In the genomic region with DNA sequence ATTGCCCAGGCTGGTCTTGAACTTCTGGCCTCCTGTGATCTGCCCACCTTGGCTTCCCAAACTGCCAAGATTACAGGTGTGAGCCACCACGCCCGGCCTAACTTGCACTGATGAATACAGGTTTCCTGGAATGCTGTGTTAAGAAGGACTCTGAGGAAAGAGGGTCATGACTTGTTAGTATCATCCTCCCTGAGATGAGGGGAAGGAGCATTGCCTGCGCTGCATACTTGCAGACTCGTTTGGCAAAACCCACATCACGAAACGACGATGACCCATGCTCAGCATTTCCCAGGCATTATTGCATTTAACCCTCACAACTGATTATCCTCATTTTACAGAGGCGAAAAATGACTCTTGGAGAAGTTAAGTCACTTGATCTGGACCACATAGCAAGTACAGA, we compare ENCODE assay signal across 20 cellular contexts. TPM values are rescaled to one million over a fixed set of nuclear protein-coding genes. Genes with fewer than 3 reads are reported as not detected.
A peak's percentile ranks its signal among the peaks of the same experiment; 100 is the strongest.
DNase-seq lines count a peak whose midpoint lies in the region.
"Had no signal": no experiment of that assay in that cellular context is flagged by ENCODE, and none has a peak within 500 bp of the region (broad histone marks: within the 10 kb centered on the region; RNA-seq: fewer than 3 reads in every experiment).

No MANE protein-coding gene starts in this region.

- H4K8ac ChIP-seq in mesenchymal stem cell (ENCODE audit: low read length) (no peak overlapping the region), trophoblast cell (ENCODE audit: low read depth, low read length) (no peak overlapping the region)

- H3K36me3 ChIP-seq in mesenchymal stem cell (ENCODE audit: control insufficient read depth in 1 of 2, insufficient read depth in 2 of 2, low read depth in 1 of 2, low read length in 2 of 2) (peaks cover 0 to 4% of the 10 kb centered on the region in 2 experiments), trophoblast cell (ENCODE audit: control insufficient read depth in 1 of 2, insufficient read depth in 2 of 2, low read length in 2 of 2) (no peaks in the 10 kb centered on the region), H7 (replicated peaks; ENCODE audit: control insufficient read depth, insufficient read depth, low read length) (no peaks in the 10 kb centered on the region)
- H3K36me3 ChIP-seq: BE2C; BLaER1 treated with 17β-estradiol and CSF1 and Interleukin-3, amounts not matched to agents 10 nM and 100 nM had no signal

- no peak overlapping the region for H4K12ac ChIP-seq in trophoblast cell (ENCODE audit: low read depth, low read length)

- peak; percentile 25 for DNase-seq in activated effector memory CD4-positive, alpha-beta T cell treated with anti-CD3 and anti-CD28 coated beads, Interleukin-2, amount 50 U/mL, for 16 hours
- no peak for DNase-seq in activated effector memory CD4-positive, alpha-beta T cell treated with Interleukin-2 at 50 U/mL for 16 hours
- no peak for DNase-seq in mesenchymal stem cell
- DNase-seq in trophoblast cell, result peak; percentile 76 to 87
- no peak for DNase-seq in DMS114 treated with DMSO at 0.1 percent for 48 hours (lab: John Stamatoyannopoulos, UW; ENCODE audit: unreplicated experiment)
- no peak for DNase-seq in H7
- DNase-seq: 8988T; ACHN; AML-193; BE2C; CD4-positive, alpha-beta T cell; CD8-positive, alpha-beta memory T cell; DMS 273 treated with DMSO at 0.1 percent for 48 hours; DMS53; DMS79 treated with DMSO at 0.1 percent for 48 hours; GF-D8; GM23248; H9 had no signal

- H3K4ac ChIP-seq in mesenchymal stem cell (ENCODE audit: low read depth in 1 of 2, low read length in 2 of 2), result no peak overlapping the region
- no peak overlapping the region for H3K4ac ChIP-seq in trophoblast cell (ENCODE audit: low read depth, low read length)

- no peak overlapping the region for H2BK15ac ChIP-seq in mesenchymal stem cell (ENCODE audit: low read depth, poor library complexity, severe bottlenecking)

- H3K79me1 ChIP-seq in mesenchymal stem cell (replicated peaks; ENCODE audit: low read length, poor library complexity, severe bottlenecking) (no peaks in the 10 kb centered on the region), trophoblast cell (ENCODE audit: low read length) (no peaks in the 10 kb centered on the region)

- no peak overlapping the region for H2AK5ac ChIP-seq in mesenchymal stem cell (ENCODE audit: low read length, severe bottlenecking)
- H2AK5ac ChIP-seq in trophoblast cell (ENCODE audit: low read length), result no peak overlapping the region

- H2BK12ac ChIP-seq in mesenchymal stem cell (ENCODE audit: low read length in 2 of 2) (no peak overlapping the region), trophoblast cell (ENCODE audit: low read length) (no peak overlapping the region)

- WGBS in mesenchymal stem cell, result 85% methylated on average over 8 of the region's 8 CpGs
- no CpG with 5 or more reads among the region's 8 CpGs for WGBS in trophoblast cell (ENCODE audit: extremely low coverage, insufficient coverage, insufficient read length)

- H3K27ac ChIP-seq in mesenchymal stem cell (ENCODE audit: low read length, poor library complexity, severe bottlenecking) (no peak overlapping the region), trophoblast cell (ENCODE audit: low read depth, low read length) (no peak overlapping the region)
- H3K27ac ChIP-seq: A549; BLaER1 treated with 17β-estradiol and CSF1 and Interleukin-3, amounts not matched to agents 10 nM and 100 nM; GM23248 had no signal

- H3K4me3 ChIP-seq in mesenchymal stem cell (ENCODE audit: insufficient read depth in 1 of 2, low read depth in 1 of 2, low read length in 2 of 2) (no peak overlapping the region), trophoblast cell (ENCODE audit: low read depth, low read length) (peak overlapping the region; percentile 1), H7 (ENCODE audit: insufficient read depth, low read depth, low read length) (no peak overlapping the region)
- H3K4me3 ChIP-seq: A549; BLaER1 treated with 17β-estradiol and CSF1 and Interleukin-3, amounts not matched to agents 10 nM and 100 nM; GM23248 had no signal

- no peak overlapping the region for H2BK5ac ChIP-seq in mesenchymal stem cell (ENCODE audit: low read depth, low read length, poor library complexity, severe bottlenecking)
- H2BK5ac ChIP-seq in trophoblast cell (ENCODE audit: low read depth, low read length, poor library complexity), result no peak overlapping the region

- H3K4me2 ChIP-seq in mesenchymal stem cell (ENCODE audit: low read length, poor library complexity, severe bottlenecking) (no peak overlapping the region), trophoblast cell (ENCODE audit: low read length) (no peak overlapping the region)
- H3K4me2 ChIP-seq: A549; BLaER1 treated with 17β-estradiol and CSF1 and Interleukin-3, amounts not matched to agents 10 nM and 100 nM had no signal

- no peak overlapping the region for H3K18ac ChIP-seq in mesenchymal stem cell (ENCODE audit: low read depth in 1 of 2, low read length in 2 of 2)
- H3K18ac ChIP-seq in trophoblast cell (ENCODE audit: low read length), result no peak overlapping the region

- no peak overlapping the region for H2AFZ ChIP-seq in mesenchymal stem cell (ENCODE audit: low read depth, low read length)
- H2AFZ ChIP-seq in trophoblast cell (ENCODE audit: insufficient read depth, low read length, poor library complexity), result no peak overlapping the region
- H2AFZ ChIP-seq: GM23248 had no signal

- H4K91ac ChIP-seq in mesenchymal stem cell (ENCODE audit: low read length) (peak overlapping the region; percentile 14), trophoblast cell (ENCODE audit: low read depth, low read length) (no peak overlapping the region)

- H3K79me2 ChIP-seq in trophoblast cell (ENCODE audit: control insufficient read depth, insufficient read depth, low read length, poor library complexity), result no peaks in the 10 kb centered on the region

- H3K9ac ChIP-seq in mesenchymal stem cell (ENCODE audit: low read length), result no peak overlapping the region
- no peak overlapping the region for H3K9ac ChIP-seq in trophoblast cell (ENCODE audit: low read length)
- H3K9ac ChIP-seq: BLaER1 treated with 17β-estradiol and CSF1 and Interleukin-3, amounts not matched to agents 10 nM and 100 nM; GM23248 had no signal

- H3K4me1 ChIP-seq in mesenchymal stem cell (ENCODE audit: control insufficient read depth, insufficient read depth, low read depth, low read length) (peaks cover 4% of the 10 kb centered on the region), trophoblast cell (ENCODE audit: control insufficient read depth in 1 of 2, insufficient read depth in 2 of 2, low read length in 2 of 2) (peaks cover 0 to 3% of the 10 kb centered on the region in 2 experiments)
- H3K4me1 ChIP-seq: A549 had no signal

- H2BK120ac ChIP-seq in mesenchymal stem cell (ENCODE audit: low read depth, low read length) (no peak overlapping the region), trophoblast cell (ENCODE audit: insufficient read depth, low read length, poor library complexity) (no peak overlapping the region)

- H3K14ac ChIP-seq in mesenchymal stem cell (ENCODE audit: low read length in 2 of 2) (peak overlapping the region in 1 of 2 experiments; percentile 1), trophoblast cell (ENCODE audit: low read length) (no peak overlapping the region)

- peaks cover 0 to 3% of the 10 kb centered on the region in 2 experiments for H3K27me3 ChIP-seq in mesenchymal stem cell (ENCODE audit: control insufficient read depth in 1 of 2, insufficient read depth in 1 of 2, low read length in 2 of 2)
- H3K27me3 ChIP-seq in trophoblast cell (ENCODE audit: insufficient read depth, low read length), result no peaks in the 10 kb centered on the region
- no peaks in the 10 kb centered on the region for H3K27me3 ChIP-seq in H7 (ENCODE audit: control insufficient read depth, insufficient read depth, low read length)
- H3K27me3 ChIP-seq: BE2C; BLaER1 treated with 17β-estradiol and CSF1 and Interleukin-3, amounts not matched to agents 10 nM and 100 nM had no signal

- H3K9me3 ChIP-seq in mesenchymal stem cell (ENCODE audit: control insufficient read depth, low read length), result no peaks in the 10 kb centered on the region
- H3K9me3 ChIP-seq in trophoblast cell (ENCODE audit: insufficient read depth, low read depth, low read length), result no peaks in the 10 kb centered on the region
- H3K9me3 ChIP-seq: A549; BE2C; BLaER1 treated with 17β-estradiol and CSF1 and Interleukin-3, amounts not matched to agents 10 nM and 100 nM had no signal

- no peak overlapping the region for H3K23ac ChIP-seq in mesenchymal stem cell (ENCODE audit: low read length in 2 of 2)
- H3K23ac ChIP-seq in trophoblast cell (ENCODE audit: low read length), result no peak overlapping the region

RNA-seq across cellular contexts. Expression of a gene that starts 18.9 kb away (rescaled TPM):
- 0.37 TPM for polyA plus RNA-seq in mesenchymal stem cell (2013, experiment 1 of 2)
- polyA plus RNA-seq in mesenchymal stem cell (2013, experiment 2 of 2), result 0.47 TPM
- 1.1 and 1.3 TPM in 2 replicates for polyA plus RNA-seq in trophoblast cell (2013)
- 0.52 and 1.00 TPM in 2 replicates for total RNA-seq in H7 (2014; rRNA removed; shearing (Covaris generic))

Comparison
In these comparisons a context has a peak if more than half of its experiments do, and no peak if none do; other contexts are left out.
1. DNase-seq: peak in activated effector memory CD4-positive, alpha-beta T cell treated with anti-CD3 and anti-CD28 coated beads, Interleukin-2, amount 50 U/mL, for 16 hours (single experiment) and trophoblast cell (2 of 2); none in activated effector memory CD4-positive, alpha-beta T cell treated with Interleukin-2 at 50 U/mL for 16 hours (single experiment), mesenchymal stem cell (single experiment), DMS114 treated with DMSO at 0.1 percent for 48 hours (single experiment) and H7 (single experiment).